ENCODE assay signal across 8 cellular contexts in the genomic region with DNA sequence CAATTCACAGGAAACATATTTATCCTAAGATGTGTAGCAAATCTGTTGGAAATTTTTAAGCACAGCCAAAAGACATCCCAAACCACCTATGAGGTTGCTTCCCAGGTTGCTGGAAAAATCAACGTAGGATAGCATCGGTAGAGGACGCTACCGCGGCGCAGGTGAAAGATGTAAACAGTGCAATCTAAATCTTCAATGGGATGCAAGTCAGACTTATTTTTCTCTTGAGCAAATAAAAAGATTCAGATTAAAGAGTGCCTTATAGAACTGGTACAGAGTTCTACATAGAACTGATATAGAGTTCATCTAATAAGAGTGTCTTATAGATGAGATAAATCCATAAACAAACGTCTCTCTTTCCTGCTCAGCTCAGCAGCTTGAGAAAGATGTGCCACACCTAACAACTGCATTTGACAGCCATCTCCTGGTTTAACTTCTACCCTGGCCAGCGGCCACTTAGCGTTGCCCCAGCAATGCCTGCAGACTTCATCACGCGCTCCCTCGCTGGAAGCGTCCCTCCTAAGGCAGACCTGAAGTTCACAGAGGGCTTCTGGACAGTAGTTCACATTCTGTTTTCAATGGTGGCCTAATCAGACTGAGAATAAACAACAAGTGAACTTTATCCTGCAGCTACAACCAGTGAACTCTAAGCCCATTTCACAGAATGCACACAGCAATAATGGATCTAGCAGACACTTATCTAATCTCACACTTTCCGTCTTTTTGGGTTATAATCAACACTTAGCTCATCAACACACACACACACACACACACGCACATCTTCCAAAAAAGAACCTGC.
DNase-seq lines count a peak whose midpoint lies in the region; ATAC-seq and TF ChIP-seq lines count a peak whose summit lies in the region.

No MANE protein-coding gene starts in this region.

- H3K9me3 ChIP-seq in mucosa of rectum (ENCODE audit: control insufficient read depth in 2 of 2, low read length in 2 of 2), result no peaks in the 10 kb centered on the region
- H3K9me3 ChIP-seq in upper lobe of left lung, result no peaks in the 10 kb centered on the region

- TF ChIP-seq CTCF in upper lobe of left lung (IDR thresholded peaks at IDR 0.05), result no peak

- peaks cover 73% of the 10 kb centered on the region for H3K4me1 Mint-ChIP-seq in activated T-cell treated with anti-CD3 and anti-CD28 coated beads, Interleukin-2, amount 50 U/mL, for 24 hours (ENCODE audit: low read depth)
- peaks cover 62% of the 10 kb centered on the region for H3K4me1 Mint-ChIP-seq in central memory CD8-positive, alpha-beta T cell

- peak; percentile 36 for DNase-seq in activated T-cell treated with anti-CD3 and anti-CD28 coated beads, Interleukin-2, amount 50 U/mL, for 24 hours
- no peak for DNase-seq in activated T-cell treated with anti-CD3 and anti-CD28 coated beads, Interleukin-2, amount 50 U/mL, for 1 hour
- no peak for DNase-seq in central memory CD8-positive, alpha-beta T cell (ENCODE audit: low spot score in 2 of 2)
- DNase-seq in upper lobe of left lung (no peak), A172 (ENCODE audit: low spot score) (no peak), HuH-7.5 (ENCODE audit: low spot score) (no peak)
- no peak for DNase-seq in stimulated activated CD4-positive, alpha-beta T cell treated with anti-CD3 and anti-CD28 coated beads, Interleukin-2, amount 100 ng/mL, for 24 hours

- H3K27ac ChIP-seq in mucosa of rectum (ENCODE audit: low read depth in 2 of 2, low read length in 2 of 2), result peak overlapping the region; percentile 96 to 97
- H3K27ac ChIP-seq in upper lobe of left lung, result peak overlapping the region; percentile 82 to 89 (median 88)

- no peaks in the 10 kb centered on the region for H3K36me3 ChIP-seq in mucosa of rectum (ENCODE audit: control insufficient read depth in 2 of 2, insufficient read depth in 2 of 2, low read length in 2 of 2)
- no peaks in the 10 kb centered on the region for H3K36me3 ChIP-seq in upper lobe of left lung

- H3K4me3 Mint-ChIP-seq in activated T-cell treated with anti-CD3 and anti-CD28 coated beads, Interleukin-2, amount 50 U/mL, for 24 hours, result no peak overlapping the region
- peak overlapping the region; percentile 69 for H3K4me3 Mint-ChIP-seq in central memory CD8-positive, alpha-beta T cell

- H3K9me3 Mint-ChIP-seq in activated T-cell treated with anti-CD3 and anti-CD28 coated beads, Interleukin-2, amount 50 U/mL, for 24 hours, result no peaks in the 10 kb centered on the region
- no peaks in the 10 kb centered on the region for H3K9me3 Mint-ChIP-seq in central memory CD8-positive, alpha-beta T cell

- ATAC-seq in central memory CD8-positive, alpha-beta T cell (replicated peaks; ENCODE audit: extremely low read depth, poor library complexity, severe bottlenecking), result no peak
- no peak for ATAC-seq in upper lobe of left lung (ENCODE audit: low FRiP score in 2 of 2)

- no peak for TF ChIP-seq EP300 in upper lobe of left lung (IDR thresholded peaks at IDR 0.05)

- H3K4me3 ChIP-seq in mucosa of rectum (ENCODE audit: low read length in 2 of 2) (peak overlapping the region; percentile 28 to 65), upper lobe of left lung (no peak overlapping the region)

- peaks cover 54 to 65% of the 10 kb centered on the region in 2 donors for H3K4me1 ChIP-seq in mucosa of rectum (ENCODE audit: control insufficient read depth in 2 of 2, insufficient read depth in 2 of 2, low read length in 2 of 2)
- H3K4me1 ChIP-seq in upper lobe of left lung, result peaks cover 58 to 70% (median 62%) of the 10 kb centered on the region in 4 donors

- H3K27me3 Mint-ChIP-seq in activated T-cell treated with anti-CD3 and anti-CD28 coated beads, Interleukin-2, amount 50 U/mL, for 24 hours, result no peaks in the 10 kb centered on the region
- H3K27me3 Mint-ChIP-seq in central memory CD8-positive, alpha-beta T cell, result peaks cover 4% of the 10 kb centered on the region

- peak overlapping the region; percentile 93 for H3K27ac Mint-ChIP-seq in activated T-cell treated with anti-CD3 and anti-CD28 coated beads, Interleukin-2, amount 50 U/mL, for 24 hours
- H3K27ac Mint-ChIP-seq in central memory CD8-positive, alpha-beta T cell (ENCODE audit: low read depth), result peak overlapping the region; percentile 92

- H3K36me3 Mint-ChIP-seq in activated T-cell treated with anti-CD3 and anti-CD28 coated beads, Interleukin-2, amount 50 U/mL, for 24 hours (ENCODE audit: low read depth), result peaks cover 4% of the 10 kb centered on the region
- H3K36me3 Mint-ChIP-seq in central memory CD8-positive, alpha-beta T cell (ENCODE audit: insufficient read depth), result peaks cover 2% of the 10 kb centered on the region

- WGBS in upper lobe of left lung, 2 donors, result 65 to 72% methylated on average over 15 of the region's 15 CpGs

- TF ChIP-seq POLR2A in upper lobe of left lung (IDR thresholded peaks at IDR 0.05), result no peak

- H3K9ac ChIP-seq in mucosa of rectum (ENCODE audit: low read depth in 1 of 2, low read length in 2 of 2), result peak overlapping the region; percentile 74 to 83

- H3K27me3 ChIP-seq in mucosa of rectum (ENCODE audit: control insufficient read depth in 2 of 2, insufficient read depth in 2 of 2, low read length in 2 of 2) (no peaks in the 10 kb centered on the region), upper lobe of left lung (no peaks in the 10 kb centered on the region)

Comparison
In these comparisons a context has a peak if more than half of its experiments do, and no peak if none do; other contexts are left out.
1. H3K4me3 ChIP-seq: peak in mucosa of rectum (2 of 2); none in upper lobe of left lung (0 of 4).